Comparison of ENCODE assay signal across 9 cellular contexts in the genomic region with DNA sequence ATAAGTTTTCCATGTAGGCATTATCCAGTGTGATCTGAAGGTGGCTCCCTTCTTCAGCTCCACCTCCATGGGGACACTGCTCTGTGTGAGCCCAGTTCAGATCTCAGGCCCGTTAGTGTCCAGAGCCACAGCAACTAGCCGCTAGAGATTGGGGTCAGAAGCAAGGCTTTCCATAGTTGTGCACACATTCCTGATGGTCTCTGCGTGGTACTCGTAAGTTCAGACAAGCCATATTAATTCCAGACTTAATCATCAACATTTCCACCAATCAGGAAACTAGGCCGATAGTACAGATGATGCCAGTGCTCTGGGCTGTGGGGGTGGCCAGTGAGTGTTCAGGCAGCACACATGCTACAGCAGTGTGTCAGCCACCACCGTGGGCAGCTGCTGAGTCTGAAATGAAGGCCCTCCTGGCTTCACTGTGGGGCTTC. TPM values are rescaled to one million over a fixed set of nuclear protein-coding genes. Genes with fewer than 3 reads are reported as not detected.
DNase-seq lines count a peak whose midpoint lies in the region; ATAC-seq and TF ChIP-seq lines count a peak whose summit lies in the region.
"Had no signal": no experiment of that assay in that cellular context is flagged by ENCODE, and none has a peak within 500 bp of the region (broad histone marks: within the 10 kb centered on the region; RNA-seq: fewer than 3 reads in every experiment).

No MANE protein-coding gene starts in this region.

- H3K36me3 ChIP-seq in HEK293 (ENCODE audit: control insufficient read depth in 2 of 2, insufficient read depth in 1 of 2, low read length in 2 of 2) (no peaks in the 10 kb centered on the region; a peak in 1 of 3 replicates), skeletal muscle tissue (ENCODE audit: control insufficient read depth in 3 of 3, insufficient read depth in 3 of 3, low read length in 3 of 3) (peaks cover 0 to 5% (median 2%) of the 10 kb centered on the region in 3 donors), tibial nerve (peaks cover 0 to 57% (median 0%) of the 10 kb centered on the region in 3 donors)

- H3K4me3 ChIP-seq in HEK293 (ENCODE audit: low read depth, low read length) (no peak overlapping the region), fibroblast of mammary gland (ENCODE audit: control insufficient read depth, low read depth, low read length) (peak overlapping the region; percentile 20), skeletal muscle tissue (ENCODE audit: low read length in 3 of 3) (no peak overlapping the region), tibial nerve (no peak overlapping the region)
- H3K4me3 ChIP-seq: skin epidermis had no signal

- no peaks in the 10 kb centered on the region for H3K27me3 ChIP-seq in skeletal muscle tissue (ENCODE audit: control insufficient read depth in 3 of 3, insufficient read depth in 3 of 3, low read length in 3 of 3)
- no peaks in the 10 kb centered on the region for H3K27me3 ChIP-seq in tibial nerve

- TF ChIP-seq CTCF in HEK293 (tag by site-specific recombination; IDR thresholded peaks at IDR 0.05) (peak; percentile 52; the same call in 1 of the 2 replicates), fibroblast of mammary gland (conservative IDR thresholded peaks at IDR 0.05; ENCODE audit: control insufficient read depth, insufficient read depth, low read depth, low read length) (peak; percentile 39), tibial nerve (IDR thresholded peaks at IDR 0.05) (no peak)

- ATAC-seq in GM21737 (IDR thresholded peaks at IDR 0.05; ENCODE audit: unreplicated experiment) (no peak), HG02623 (IDR thresholded peaks at IDR 0.05; ENCODE audit: unreplicated experiment) (no peak)
- ATAC-seq: T-helper 17 cell had no signal

- H3K9me3 ChIP-seq in HEK293 (ENCODE audit: control insufficient read depth, insufficient read depth, low read depth, low read length): no peaks in the 10 kb centered on the region
- no peaks in the 10 kb centered on the region for H3K9me3 ChIP-seq in skeletal muscle tissue (ENCODE audit: control insufficient read depth in 3 of 3, low read length in 3 of 3)
- peaks cover 0 to 8% (median 0%) of the 10 kb centered on the region in 4 donors for H3K9me3 ChIP-seq in tibial nerve

- peak; percentile 43 for DNase-seq in SK-N-DZ (ENCODE audit: low spot score)
- DNase-seq in fibroblast of mammary gland (ENCODE audit: low read depth): peak; percentile 97
- no peak for DNase-seq in tibial nerve (ENCODE audit: low spot score in 2 of 2)
- DNase-seq: T-helper 17 cell had no signal

- peak overlapping the region in 2 of 3 donors; percentile 14 to 47 for H3K9ac ChIP-seq in skeletal muscle tissue (ENCODE audit: low read depth in 1 of 3, low read length in 3 of 3)

- no peaks in the 10 kb centered on the region for H3K4me1 ChIP-seq in HEK293 (ENCODE audit: control insufficient read depth, insufficient read depth, low read length)
- peaks cover 0 to 6% (median 4%) of the 10 kb centered on the region in 3 donors for H3K4me1 ChIP-seq in skeletal muscle tissue (ENCODE audit: control insufficient read depth in 3 of 3, insufficient read depth in 3 of 3, low read length in 3 of 3)
- H3K4me1 ChIP-seq in tibial nerve: no peaks in the 10 kb centered on the region

- CTCF ChIA-PET in HEK293 (lab: Yijun Ruan, JAX): interaction anchor here (1.4 to 1.7 kb wide), 2 partner anchors 10 to 15 kb away, joined by 4 to 13 read pairs; no protein-coding TSS in a partner anchor

- no peak for TF ChIP-seq POLR2A in tibial nerve (IDR thresholded peaks at IDR 0.05)

- WGBS in tibial nerve, 2 donors: 73 to 79% methylated on average over 6 of the region's 6 CpGs

- POLR2A ChIA-PET in HEK293 (lab: Yijun Ruan, JAX): interaction anchor here (0.6 to 1.7 kb wide), 4 partner anchors 15 to 24 kb away, joined by 3 to 27 read pairs (median 12); a partner anchor contains a TSS

- TF ChIP-seq EP300 in tibial nerve (IDR thresholded peaks at IDR 0.05): no peak

- H3K27ac ChIP-seq in HEK293 (ENCODE audit: extremely low read depth, low read depth, low read length) (no peak overlapping the region), skeletal muscle tissue (ENCODE audit: low read depth, low read length) (peak overlapping the region; percentile 51), tibial nerve (no peak overlapping the region)

TF ChIP-seq in HEK293, 187 proteins besides CTCF, POLR2A, EP300 and RAD21 (continues in another document):
- TF ChIP-seq, protein P1, sequence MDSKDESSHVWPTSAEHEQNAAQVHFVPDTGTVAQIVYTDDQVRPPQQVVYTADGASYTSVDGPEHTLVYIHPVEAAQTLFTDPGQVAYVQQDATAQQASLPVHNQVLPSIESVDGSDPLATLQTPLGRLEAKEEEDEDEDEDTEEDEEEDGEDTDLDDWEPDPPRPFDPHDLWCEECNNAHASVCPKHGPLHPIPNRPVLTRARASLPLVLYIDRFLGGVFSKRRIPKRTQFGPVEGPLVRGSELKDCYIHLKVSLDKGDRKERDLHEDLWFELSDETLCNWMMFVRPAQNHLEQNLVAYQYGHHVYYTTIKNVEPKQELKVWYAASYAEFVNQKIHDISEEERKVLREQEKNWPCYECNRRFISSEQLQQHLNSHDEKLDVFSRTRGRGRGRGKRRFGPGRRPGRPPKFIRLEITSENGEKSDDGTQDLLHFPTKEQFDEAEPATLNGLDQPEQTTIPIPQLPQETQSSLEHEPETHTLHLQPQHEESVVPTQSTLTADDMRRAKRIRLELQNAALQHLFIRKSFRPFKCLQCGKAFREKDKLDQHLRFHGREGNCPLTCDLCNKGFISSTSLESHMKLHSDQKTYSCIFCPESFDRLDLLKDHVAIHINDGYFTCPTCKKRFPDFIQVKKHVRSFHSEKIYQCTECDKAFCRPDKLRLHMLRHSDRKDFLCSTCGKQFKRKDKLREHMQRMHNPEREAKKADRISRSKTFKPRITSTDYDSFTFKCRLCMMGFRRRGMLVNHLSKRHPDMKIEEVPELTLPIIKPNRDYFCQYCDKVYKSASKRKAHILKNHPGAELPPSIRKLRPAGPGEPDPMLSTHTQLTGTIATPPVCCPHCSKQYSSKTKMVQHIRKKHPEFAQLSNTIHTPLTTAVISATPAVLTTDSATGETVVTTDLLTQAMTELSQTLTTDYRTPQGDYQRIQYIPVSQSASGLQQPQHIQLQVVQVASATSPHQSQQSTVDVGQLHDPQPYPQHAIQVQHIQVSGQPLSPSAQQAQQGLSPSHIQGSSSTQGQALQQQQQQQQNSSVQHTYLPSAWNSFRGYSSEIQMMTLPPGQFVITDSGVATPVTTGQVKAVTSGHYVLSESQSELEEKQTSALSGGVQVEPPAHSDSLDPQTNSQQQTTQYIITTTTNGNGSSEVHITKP (tag by site-specific recombination; IDR thresholded peaks at IDR 0.05): peak; percentile 66
- TF ChIP-seq ZFHX2 (tag by site-specific recombination; conservative IDR thresholded peaks at IDR 0.05) (peak; percentile 54), TRIM28 (IDR thresholded peaks at IDR 0.05; ENCODE audit: borderline replicate concordance, low read length) (0 out of 2 replicates have a peak, but pooled peaks have one; percentile 52), EGR2 (tag by site-specific recombination; IDR thresholded peaks at IDR 0.05; ENCODE audit: low read depth) (peak; percentile 35; the same call in 1 of the 2 replicates), ZNF174 (tag by site-specific recombination; IDR thresholded peaks at IDR 0.05) (no peak), ZIC2 (tag by site-specific recombination; IDR thresholded peaks at IDR 0.05) (peak; percentile 18; the same call in 1 of the 2 replicates), MEIS1 (CRISPR knock-in tag; IDR thresholded peaks at IDR 0.05; ENCODE audit: borderline replicate concordance) (no peak), ZNF600 (tag by site-specific recombination; IDR thresholded peaks at IDR 0.05) (0 out of 2 replicates have a peak, but pooled peaks have one; percentile 32), ZNF521 (tag by site-specific recombination; IDR thresholded peaks at IDR 0.05) (no peak), ZNF654 (tag by site-specific recombination; IDR thresholded peaks at IDR 0.05; ENCODE audit: low read depth) (peak; percentile 7; the same call in 1 of the 2 replicates)
- TF ChIP-seq, protein P2, sequence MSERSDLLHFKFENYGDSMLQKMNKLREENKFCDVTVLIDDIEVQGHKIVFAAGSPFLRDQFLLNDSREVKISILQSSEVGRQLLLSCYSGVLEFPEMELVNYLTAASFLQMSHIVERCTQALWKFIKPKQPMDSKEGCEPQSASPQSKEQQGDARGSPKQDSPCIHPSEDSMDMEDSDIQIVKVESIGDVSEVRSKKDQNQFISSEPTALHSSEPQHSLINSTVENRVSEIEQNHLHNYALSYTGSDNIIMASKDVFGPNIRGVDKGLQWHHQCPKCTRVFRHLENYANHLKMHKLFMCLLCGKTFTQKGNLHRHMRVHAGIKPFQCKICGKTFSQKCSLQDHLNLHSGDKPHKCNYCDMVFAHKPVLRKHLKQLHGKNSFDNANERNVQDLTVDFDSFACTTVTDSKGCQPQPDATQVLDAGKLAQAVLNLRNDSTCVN (tag by site-specific recombination; optimal IDR thresholded peaks at IDR 0.05): no peak
- TF ChIP-seq, protein P3, sequence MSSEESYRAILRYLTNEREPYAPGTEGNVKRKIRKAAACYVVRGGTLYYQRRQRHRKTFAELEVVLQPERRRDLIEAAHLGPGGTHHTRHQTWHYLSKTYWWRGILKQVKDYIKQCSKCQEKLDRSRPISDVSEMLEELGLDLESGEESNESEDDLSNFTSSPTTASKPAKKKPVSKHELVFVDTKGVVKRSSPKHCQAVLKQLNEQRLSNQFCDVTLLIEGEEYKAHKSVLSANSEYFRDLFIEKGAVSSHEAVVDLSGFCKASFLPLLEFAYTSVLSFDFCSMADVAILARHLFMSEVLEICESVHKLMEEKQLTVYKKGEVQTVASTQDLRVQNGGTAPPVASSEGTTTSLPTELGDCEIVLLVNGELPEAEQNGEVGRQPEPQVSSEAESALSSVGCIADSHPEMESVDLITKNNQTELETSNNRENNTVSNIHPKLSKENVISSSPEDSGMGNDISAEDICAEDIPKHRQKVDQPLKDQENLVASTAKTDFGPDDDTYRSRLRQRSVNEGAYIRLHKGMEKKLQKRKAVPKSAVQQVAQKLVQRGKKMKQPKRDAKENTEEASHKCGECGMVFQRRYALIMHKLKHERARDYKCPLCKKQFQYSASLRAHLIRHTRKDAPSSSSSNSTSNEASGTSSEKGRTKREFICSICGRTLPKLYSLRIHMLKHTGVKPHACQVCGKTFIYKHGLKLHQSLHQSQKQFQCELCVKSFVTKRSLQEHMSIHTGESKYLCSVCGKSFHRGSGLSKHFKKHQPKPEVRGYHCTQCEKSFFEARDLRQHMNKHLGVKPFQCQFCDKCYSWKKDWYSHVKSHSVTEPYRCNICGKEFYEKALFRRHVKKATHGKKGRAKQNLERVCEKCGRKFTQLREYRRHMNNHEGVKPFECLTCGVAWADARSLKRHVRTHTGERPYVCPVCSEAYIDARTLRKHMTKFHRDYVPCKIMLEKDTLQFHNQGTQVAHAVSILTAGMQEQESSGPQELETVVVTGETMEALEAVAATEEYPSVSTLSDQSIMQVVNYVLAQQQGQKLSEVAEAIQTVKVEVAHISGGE (tag by site-specific recombination; conservative IDR thresholded peaks at IDR 0.05; ENCODE audit: low read depth): 0 out of 2 replicates have a peak, but pooled peaks have one; percentile 23

RNA-seq across cellular contexts. Expression of a gene that starts 17.5 kb away (rescaled TPM):
- 67.6 and 71.9 TPM in 2 replicates for polyA plus RNA-seq in SK-N-DZ (2014; cell fraction: cytosol; rRNA removed)
- 44.0 and 52.0 TPM in 2 replicates for polyA plus RNA-seq in SK-N-DZ (2014; cell fraction: nucleus; rRNA removed)
- total RNA-seq in skeletal muscle tissue (62.6 TPM), tibial nerve (10 to 100 TPM; 51.5 to 64.7 (median 53.2) TPM)

Comparison
In these comparisons a context has a peak if more than half of its experiments do, and no peak if none do; other contexts are left out.
1. CTCF ChIP-seq: peak in HEK293 (single experiment) and fibroblast of mammary gland (single experiment); none in tibial nerve (0 of 5).
2. DNase-seq: peak in SK-N-DZ (single experiment) and fibroblast of mammary gland (single experiment); none in tibial nerve (0 of 2).